Comparison of ENCODE assay signal across 8 cellular contexts in genomic region chr4:104491826-104492771, GRCh38. TPM values are rescaled to one million over a fixed set of nuclear protein-coding genes. Genes with fewer than 3 reads are reported as not detected.
DNase-seq lines count a peak whose midpoint lies in the region; ATAC-seq and TF ChIP-seq lines count a peak whose summit lies in the region.

No MANE protein-coding gene starts in this region.

- no peaks in the 10 kb centered on the region for H3K9me2 ChIP-seq in GM23248 (ENCODE audit: insufficient read depth)

- H3K9ac ChIP-seq in GM23248, result no peak overlapping the region

- H3K9me3 Mint-ChIP-seq in activated CD4-positive, alpha-beta T cell treated with anti-CD3 and anti-CD28 coated beads, Interleukin-2, amount 10 ng/mL, durations not matched to agents 7 days and 5 days, result no peaks in the 10 kb centered on the region

- H3K4me1 Mint-ChIP-seq in activated CD4-positive, alpha-beta T cell treated with anti-CD3 and anti-CD28 coated beads, Interleukin-2, amount 10 ng/mL, durations not matched to agents 7 days and 5 days, result peaks cover 16% of the 10 kb centered on the region

- H3K4me3 ChIP-seq in GM23248, result peak overlapping the region; percentile 64
- H3K4me3 ChIP-seq in ascending aorta, result peak overlapping the region; percentile 58 to 72
- H3K4me3 ChIP-seq in kidney epithelial cell (ENCODE audit: low read depth, low read length), result peak overlapping the region; percentile 62

- no peaks in the 10 kb centered on the region for H4K20me1 ChIP-seq in GM23248 (ENCODE audit: insufficient read depth)

- POLR2A ChIA-PET in activated CD4-positive, alpha-beta T cell treated with anti-CD3 and anti-CD28 coated beads, Interleukin-2, amount 10 ng/mL, durations not matched to agents 7 days and 5 days (lab: Charles Lee), result no interaction called here

- H3K9me3 ChIP-seq in GM23248 (ENCODE audit: low read depth), result no peaks in the 10 kb centered on the region
- H3K9me3 ChIP-seq in ascending aorta, result no peaks in the 10 kb centered on the region

- peaks cover 44% of the 10 kb centered on the region for H3K27me3 ChIP-seq in GM23248 (replicated peaks; ENCODE audit: insufficient read depth)
- no peaks in the 10 kb centered on the region for H3K27me3 ChIP-seq in ascending aorta
- no peaks in the 10 kb centered on the region for H3K27me3 ChIP-seq in kidney epithelial cell (ENCODE audit: control insufficient read depth, insufficient read depth, low read length)

- H3K27me3 Mint-ChIP-seq in activated CD4-positive, alpha-beta T cell treated with anti-CD3 and anti-CD28 coated beads, Interleukin-2, amount 10 ng/mL, durations not matched to agents 7 days and 5 days, result peaks cover 67% of the 10 kb centered on the region

- 0 out of 2 replicates have a peak overlapping the region, but pooled peaks have one; percentile 54 for H2AFZ ChIP-seq in GM23248

- intact Hi-C loops in ascending aorta (cut with DNase I), result loop anchor here (10.0 kb wide), 1 partner anchor 983 kb away; the partner anchor contains the start of gene PPA2

- H3K4me2 ChIP-seq in GM23248 (ENCODE audit: unreplicated experiment), result peak overlapping the region; percentile 70

- in situ Hi-C loops in GM23248 (cut with MboI), result no loop called here

- TF ChIP-seq CTCF in ascending aorta (IDR thresholded peaks at IDR 0.05), result no peak
- no peak for TF ChIP-seq CTCF in kidney epithelial cell (IDR thresholded peaks at IDR 0.05; ENCODE audit: insufficient read depth, low read length, poor library complexity, severe bottlenecking)

- no peaks in the 10 kb centered on the region for H3K36me3 Mint-ChIP-seq in activated CD4-positive, alpha-beta T cell treated with anti-CD3 and anti-CD28 coated beads, Interleukin-2, amount 10 ng/mL, durations not matched to agents 7 days and 5 days (ENCODE audit: low read depth)

- H3K27ac ChIP-seq in GM23248 (no peak overlapping the region), ascending aorta (peak overlapping the region; percentile 63 to 70)

- no peaks in the 10 kb centered on the region for H3F3A ChIP-seq in GM23248 (ENCODE audit: insufficient read depth)

- 13 to 24% methylated on average over 8 to 19 of the region's 19 CpGs for WGBS in GM23248 (ENCODE audit: low coverage in 1 of 2, low lambda C conversion rate in 2 of 2, missing lambda C conversion rate in 2 of 2), 2 experiments

- H3K4me1 ChIP-seq in GM23248 (ENCODE audit: insufficient read depth), result no peaks in the 10 kb centered on the region
- no peaks in the 10 kb centered on the region for H3K4me1 ChIP-seq in ascending aorta

- H3K27ac Mint-ChIP-seq in activated CD4-positive, alpha-beta T cell treated with anti-CD3 and anti-CD28 coated beads, Interleukin-2, amount 10 ng/mL, durations not matched to agents 7 days and 5 days, result no peak overlapping the region

- peak overlapping the region; percentile 63 for H3K4me3 Mint-ChIP-seq in activated CD4-positive, alpha-beta T cell treated with anti-CD3 and anti-CD28 coated beads, Interleukin-2, amount 10 ng/mL, durations not matched to agents 7 days and 5 days

- ATAC-seq in HG03342 (IDR thresholded peaks at IDR 0.05; ENCODE audit: unreplicated experiment), result no peak

- H3K79me2 ChIP-seq in GM23248 (ENCODE audit: insufficient read depth), result no peaks in the 10 kb centered on the region

- CTCF ChIA-PET in activated CD4-positive, alpha-beta T cell treated with anti-CD3 and anti-CD28 coated beads, Interleukin-2, amount 10 ng/mL, durations not matched to agents 7 days and 5 days (lab: Charles Lee), result no interaction called here

- H3K36me3 ChIP-seq in GM23248 (ENCODE audit: low read depth), result no peaks in the 10 kb centered on the region
- no peaks in the 10 kb centered on the region for H3K36me3 ChIP-seq in ascending aorta
- H3K36me3 ChIP-seq in kidney epithelial cell (ENCODE audit: control insufficient read depth, insufficient read depth, low read length), result no peaks in the 10 kb centered on the region

- no peak for DNase-seq in activated CD4-positive, alpha-beta T cell treated with anti-CD3 and anti-CD28 coated beads, Interleukin-2, amount 10 ng/mL, durations not matched to agents 7 days and 5 days
- no peak for DNase-seq in activated CD4-positive, alpha-beta T cell treated with anti-CD3 and anti-CD28 coated beads for 48 hours
- DNase-seq in GM23248 (peak; percentile 3), NCI-H1092 treated with DMSO at 0.1 percent for 48 hours (lab: John Stamatoyannopoulos, UW) (peak; percentile 76), ascending aorta (ENCODE audit: low spot score in 2 of 2) (no peak), kidney epithelial cell (ENCODE audit: low read depth) (no peak), superior temporal gyrus (ENCODE audit: extremely low spot score) (peak; percentile 78)

RNA-seq across cellular contexts. Expression of gene CXXC4, which starts 2.6 kb away (rescaled TPM):
- total RNA-seq in activated CD4-positive, alpha-beta T cell treated with anti-CD3 and anti-CD28 coated beads, Interleukin-2, amount 10 ng/mL, durations not matched to agents 7 days and 5 days, result not detected
- total RNA-seq in GM23248 (2014; rRNA removed; shearing (Covaris generic)), result not detected in 2 replicates
- not detected in 2 replicates for polyA plus RNA-seq in GM23248 (2016; fragmentation: Nextera tagmentation; extraction: Ambion mirVana)
- total RNA-seq in ascending aorta, result not detected
- 0.27 and 0.50 TPM in 2 replicates for total RNA-seq in kidney epithelial cell

Comparison
In these comparisons a context has a peak if more than half of its experiments do, and no peak if none do; other contexts are left out.
1. DNase-seq: peak in GM23248 (single experiment), NCI-H1092 treated with DMSO at 0.1 percent for 48 hours (single experiment) and superior temporal gyrus (single experiment); none in activated CD4-positive, alpha-beta T cell treated with anti-CD3 and anti-CD28 coated beads, Interleukin-2, amount 10 ng/mL, durations not matched to agents 7 days and 5 days (single experiment), activated CD4-positive, alpha-beta T cell treated with anti-CD3 and anti-CD28 coated beads for 48 hours (single experiment), ascending aorta (0 of 2) and kidney epithelial cell (single experiment).
2. Peak in every context shown above with its lines, with median percentiles within 50 percentile points of each other: H3K4me3 ChIP-seq.